Comparison of ENCODE assay signal across 9 cellular contexts in the genomic region with DNA sequence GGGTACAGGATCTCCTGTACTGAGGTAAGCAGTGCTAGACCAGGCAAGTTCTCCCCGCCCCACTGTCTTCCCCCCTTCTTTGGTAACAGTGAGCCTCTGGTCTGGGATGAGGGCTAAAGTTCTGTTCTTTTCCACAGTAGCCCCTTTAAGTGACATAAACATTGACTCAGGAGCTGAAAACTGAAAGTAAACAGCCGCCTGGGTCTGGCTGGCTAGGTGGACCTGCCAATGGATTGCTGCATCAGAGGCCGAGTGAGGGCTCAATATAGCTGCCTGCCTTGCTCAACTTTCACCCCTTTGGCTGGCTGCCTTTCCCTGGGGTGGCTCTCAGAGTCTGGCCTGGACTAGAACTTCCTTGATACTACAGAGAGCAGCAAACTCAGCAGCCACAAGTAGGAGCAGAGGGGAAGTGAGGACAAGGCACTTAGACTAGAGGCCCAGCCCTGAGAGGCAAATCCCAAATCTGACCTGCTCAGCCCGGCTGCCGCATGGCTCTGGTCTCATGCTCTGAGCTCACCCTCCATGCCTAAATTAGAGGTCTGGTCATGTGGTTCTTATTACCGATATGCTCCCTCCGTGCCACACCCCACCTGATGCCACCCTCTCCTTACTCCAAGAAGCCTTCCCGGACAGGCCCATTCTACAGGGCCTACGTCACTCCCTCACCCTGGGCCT. TPM values are rescaled to one million over a fixed set of nuclear protein-coding genes. Genes with fewer than 3 reads are reported as not detected.
DNase-seq lines count a peak whose midpoint lies in the region; ATAC-seq and TF ChIP-seq lines count a peak whose summit lies in the region.
"Had no signal": no experiment of that assay in that cellular context is flagged by ENCODE, and none has a peak within 500 bp of the region (broad histone marks: within the 10 kb centered on the region; RNA-seq: fewer than 3 reads in every experiment).

No MANE protein-coding gene starts in this region.

- H3K4me3 Mint-ChIP-seq in osteocyte (ENCODE audit: unreplicated experiment), result no peak overlapping the region
- H3K4me3 Mint-ChIP-seq: endodermal cell had no signal

- no peaks in the 10 kb centered on the region for H3K27me3 Mint-ChIP-seq in osteocyte (ENCODE audit: unreplicated experiment)

- H3K36me3 Mint-ChIP-seq in osteocyte (ENCODE audit: unreplicated experiment), result peaks cover 13% of the 10 kb centered on the region

- DNase-seq in C1 segment of cervical spinal cord (lab: John Stamatoyannopoulos, UW) (peak in 11 of 14 donors; percentile 17 to 79 (median 63)), OCI-M1 (lab: John Stamatoyannopoulos, UW) (peak; percentile 90), fibroblast of peridontal ligament (ENCODE audit: extremely low read depth) (peak; percentile 90), osteocyte (ENCODE audit: extremely low spot score, unreplicated experiment) (no peak), HEK293T (ENCODE audit: extremely low spot score) (no peak)
- no peak for DNase-seq in central memory CD4-positive, alpha-beta T cell
- DNase-seq: endodermal cell had no signal

- no peaks in the 10 kb centered on the region for H3K9me3 Mint-ChIP-seq in osteocyte (ENCODE audit: unreplicated experiment)
- H3K9me3 Mint-ChIP-seq: endodermal cell had no signal

- ATAC-seq in GM19467 (IDR thresholded peaks at IDR 0.05; ENCODE audit: unreplicated experiment), result no peak
- no peak for ATAC-seq in activated CD4-positive, CD25-positive, alpha-beta regulatory T cell treated with anti-CD3 and anti-CD28 coated beads, Interleukin-2, amount 50 U/mL, for 24 hours

- CTCF ChIA-PET in HEK293T (lab: Yijun Ruan, JAX), result no interaction called here

- no peak for TF ChIP-seq CTCF in osteocyte (IDR thresholded peaks at IDR 0.05)

- POLR2A ChIA-PET in HEK293T (lab: Yijun Ruan, JAX), result interaction anchor here (0.8 kb wide), 1 partner anchor 36 kb away, joined by 4 read pairs; the partner anchor contains the start of gene UCP2

- H3K4me1 Mint-ChIP-seq in osteocyte (ENCODE audit: unreplicated experiment), result peaks cover 9% of the 10 kb centered on the region
- H3K4me1 Mint-ChIP-seq: endodermal cell had no signal

- peak overlapping the region; percentile 73 for H3K27ac Mint-ChIP-seq in osteocyte (ENCODE audit: unreplicated experiment)
- H3K27ac Mint-ChIP-seq: endodermal cell had no signal

TF ChIP-seq in HEK293T, 16 proteins besides CTCF, POLR2A, EP300 and RAD21:
- TF ChIP-seq SUZ12 (IDR thresholded peaks at IDR 0.05), result no peak
- TF ChIP-seq BHLHE40 (IDR thresholded peaks at IDR 0.05; ENCODE audit: borderline replicate concordance), result no peak
- TF ChIP-seq L3MBTL2 (conservative IDR thresholded peaks at IDR 0.05), result no peak
- no peak for TF ChIP-seq FOXA1 (IDR thresholded peaks at IDR 0.05)
- no peak for TF ChIP-seq ARNT (IDR thresholded peaks at IDR 0.05)
- no peak for TF ChIP-seq TARDBP (IDR thresholded peaks at IDR 0.05)
- TF ChIP-seq LEF1 (IDR thresholded peaks at IDR 0.05; ENCODE audit: borderline replicate concordance), result no peak
- TF ChIP-seq FOXM1 (IDR thresholded peaks at IDR 0.05; ENCODE audit: borderline replicate concordance), result no peak
- TF ChIP-seq HDGF (IDR thresholded peaks at IDR 0.05; ENCODE audit: borderline replicate concordance), result no peak
- no peak for TF ChIP-seq CTBP1 (IDR thresholded peaks at IDR 0.05; ENCODE audit: borderline replicate concordance)
- TF ChIP-seq ELF4 (IDR thresholded peaks at IDR 0.05), result no peak
- TF ChIP-seq NFRKB (IDR thresholded peaks at IDR 0.05), result no peak

RNA-seq across cellular contexts. Expression of gene UCP3, which starts 9.6 kb away (rescaled TPM):
- 1.0 and 1.8 TPM in 2 replicates for total RNA-seq in osteocyte

RNA-seq across cellular contexts. Expression of gene UCP2, which starts 35.8 kb away (rescaled TPM):
- 26.4 and 31.8 TPM in 2 replicates for total RNA-seq in osteocyte

Comparison
In these comparisons a context has a peak if more than half of its experiments do, and no peak if none do; other contexts are left out.
1. DNase-seq: peak in C1 segment of cervical spinal cord (11 of 14), OCI-M1 (single experiment) and fibroblast of peridontal ligament (single experiment); none in osteocyte (single experiment), central memory CD4-positive, alpha-beta T cell (single experiment) and HEK293T (single experiment).